Comparison of ENCODE assay signal across 1 cellular context in the genomic region with DNA sequence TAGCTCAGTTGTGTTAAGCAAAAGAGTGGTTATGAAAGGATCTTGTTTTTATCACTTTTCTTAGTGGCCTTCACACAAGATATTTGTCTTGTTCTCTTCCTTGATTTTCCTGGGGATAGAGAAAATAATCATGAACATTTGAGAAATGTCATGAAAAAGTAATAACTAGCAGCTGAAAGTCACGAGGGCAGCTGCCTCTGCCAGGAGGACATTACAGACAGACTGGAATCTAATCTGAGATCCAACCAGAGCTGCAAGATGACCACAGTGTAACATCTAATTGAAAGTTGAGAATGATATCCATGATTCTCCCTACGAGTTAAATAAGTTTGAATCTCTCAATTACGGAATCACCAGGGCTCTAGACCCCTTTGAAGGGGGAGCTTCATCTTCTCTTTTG.
TF ChIP-seq lines count a peak whose summit lies in the region.

No MANE protein-coding gene starts in this region.

TF ChIP-seq in IMR-90, 13 proteins besides CTCF, POLR2A, EP300 and RAD21 (continued from another document):
- TF ChIP-seq MAZ (IDR thresholded peaks at IDR 0.05; ENCODE audit: borderline replicate concordance, low read depth, low read length), result no peak
- no peak for TF ChIP-seq CEBPB (IDR thresholded peaks at IDR 0.05; ENCODE audit: low read depth, low read length)
- TF ChIP-seq CHD1 (IDR thresholded peaks at IDR 0.05; ENCODE audit: low read depth, low read length), result no peak
- TF ChIP-seq, protein P1, sequence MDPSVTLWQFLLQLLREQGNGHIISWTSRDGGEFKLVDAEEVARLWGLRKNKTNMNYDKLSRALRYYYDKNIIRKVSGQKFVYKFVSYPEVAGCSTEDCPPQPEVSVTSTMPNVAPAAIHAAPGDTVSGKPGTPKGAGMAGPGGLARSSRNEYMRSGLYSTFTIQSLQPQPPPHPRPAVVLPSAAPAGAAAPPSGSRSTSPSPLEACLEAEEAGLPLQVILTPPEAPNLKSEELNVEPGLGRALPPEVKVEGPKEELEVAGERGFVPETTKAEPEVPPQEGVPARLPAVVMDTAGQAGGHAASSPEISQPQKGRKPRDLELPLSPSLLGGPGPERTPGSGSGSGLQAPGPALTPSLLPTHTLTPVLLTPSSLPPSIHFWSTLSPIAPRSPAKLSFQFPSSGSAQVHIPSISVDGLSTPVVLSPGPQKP (IDR thresholded peaks at IDR 0.05; ENCODE audit: borderline replicate concordance, low read depth, low read length), result no peak
- TF ChIP-seq NFE2L2 (IDR thresholded peaks at IDR 0.05; ENCODE audit: low read depth, low read length), result no peak
- TF ChIP-seq SMC3 (IDR thresholded peaks at IDR 0.05; ENCODE audit: low read depth, low read length), result no peak
- TF ChIP-seq FOS (IDR thresholded peaks at IDR 0.05; ENCODE audit: low read depth, low read length), result no peak
- TF ChIP-seq MAFK (IDR thresholded peaks at IDR 0.05; ENCODE audit: low read depth, low read length), result no peak
- no peak for TF ChIP-seq BHLHE40 (IDR thresholded peaks at IDR 0.05; ENCODE audit: low read depth, low read length)
- TF ChIP-seq RFX5 (IDR thresholded peaks at IDR 0.05; ENCODE audit: low read depth, low read length), result no peak
- TF ChIP-seq, protein P2, sequence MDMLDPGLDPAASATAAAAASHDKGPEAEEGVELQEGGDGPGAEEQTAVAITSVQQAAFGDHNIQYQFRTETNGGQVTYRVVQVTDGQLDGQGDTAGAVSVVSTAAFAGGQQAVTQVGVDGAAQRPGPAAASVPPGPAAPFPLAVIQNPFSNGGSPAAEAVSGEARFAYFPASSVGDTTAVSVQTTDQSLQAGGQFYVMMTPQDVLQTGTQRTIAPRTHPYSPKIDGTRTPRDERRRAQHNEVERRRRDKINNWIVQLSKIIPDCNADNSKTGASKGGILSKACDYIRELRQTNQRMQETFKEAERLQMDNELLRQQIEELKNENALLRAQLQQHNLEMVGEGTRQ (IDR thresholded peaks at IDR 0.05; ENCODE audit: low read depth, low read length), result no peak
TF ChIP-seq in IMR-90: peak in this region for 0.
